1 cellular context compared by ENCODE assay signal in the genomic region with DNA sequence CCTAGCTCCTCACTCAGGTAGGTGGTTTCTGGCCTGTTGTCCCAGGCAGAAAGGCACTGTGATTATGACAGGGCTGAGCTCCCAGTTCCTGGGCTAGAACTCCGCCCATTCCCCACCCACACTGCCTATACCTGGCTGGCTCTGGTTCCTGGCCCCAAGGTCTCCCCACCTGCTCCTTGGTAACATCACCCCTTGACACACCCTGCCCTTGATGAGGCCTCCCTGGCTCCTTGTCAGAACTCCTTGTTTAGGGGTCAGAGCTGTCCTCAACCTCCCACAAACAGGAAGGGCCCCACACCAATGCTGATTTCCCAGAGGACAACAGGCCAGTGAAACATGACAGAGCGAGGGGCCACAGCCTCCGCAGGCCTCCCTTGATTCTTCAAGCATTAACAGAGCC.
TF ChIP-seq lines count a peak whose summit lies in the region.

No MANE protein-coding gene starts in this region.

TF ChIP-seq in H1, 55 proteins besides CTCF, POLR2A, EP300 and RAD21:
- TF ChIP-seq SIRT6 (IDR thresholded peaks at IDR 0.05; ENCODE audit: low read length) (no peak), CEBPB (IDR thresholded peaks at IDR 0.05; ENCODE audit: low read depth, low read length) (no peak), TEAD4 (IDR thresholded peaks at IDR 0.05; ENCODE audit: low read depth, low read length) (no peak), RBBP5 (IDR thresholded peaks at IDR 0.05; ENCODE audit: borderline replicate concordance, low read depth, low read length) (no peak), FOSL1 (IDR thresholded peaks at IDR 0.05; ENCODE audit: insufficient read depth, low read depth, low read length) (no peak), EZH2 (IDR thresholded peaks at IDR 0.05; ENCODE audit: low read depth, low read length, severe bottlenecking) (no peak), SAP30 (IDR thresholded peaks at IDR 0.05; ENCODE audit: insufficient read depth, insufficient replicate concordance, low read length) (no peak), RNF2 (IDR thresholded peaks at IDR 0.05; ENCODE audit: borderline replicate concordance, low read depth, low read length, missing control alignments, poor library complexity, severe bottlenecking) (no peak), SP1 (IDR thresholded peaks at IDR 0.05; ENCODE audit: low read depth, low read length) (no peak), MAFK (IDR thresholded peaks at IDR 0.05; ENCODE audit: low read depth, low read length) (no peak), TCF12 (IDR thresholded peaks at IDR 0.05; ENCODE audit: low read depth, low read length) (no peak), PHF8 (conservative IDR thresholded peaks at IDR 0.05; ENCODE audit: low read depth, low read length) (no peak), KDM1A (IDR thresholded peaks at IDR 0.05; ENCODE audit: borderline replicate concordance, low read length) (no peak), CBX5 (IDR thresholded peaks at IDR 0.05; ENCODE audit: low read depth, low read length) (no peak), CBX8 (IDR thresholded peaks at IDR 0.05; ENCODE audit: borderline replicate concordance, low read depth, low read length) (no peak)
- TF ChIP-seq, protein P1, sequence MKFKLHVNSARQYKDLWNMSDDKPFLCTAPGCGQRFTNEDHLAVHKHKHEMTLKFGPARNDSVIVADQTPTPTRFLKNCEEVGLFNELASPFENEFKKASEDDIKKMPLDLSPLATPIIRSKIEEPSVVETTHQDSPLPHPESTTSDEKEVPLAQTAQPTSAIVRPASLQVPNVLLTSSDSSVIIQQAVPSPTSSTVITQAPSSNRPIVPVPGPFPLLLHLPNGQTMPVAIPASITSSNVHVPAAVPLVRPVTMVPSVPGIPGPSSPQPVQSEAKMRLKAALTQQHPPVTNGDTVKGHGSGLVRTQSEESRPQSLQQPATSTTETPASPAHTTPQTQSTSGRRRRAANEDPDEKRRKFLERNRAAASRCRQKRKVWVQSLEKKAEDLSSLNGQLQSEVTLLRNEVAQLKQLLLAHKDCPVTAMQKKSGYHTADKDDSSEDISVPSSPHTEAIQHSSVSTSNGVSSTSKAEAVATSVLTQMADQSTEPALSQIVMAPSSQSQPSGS (IDR thresholded peaks at IDR 0.05; ENCODE audit: low read length), result no peak
- TF ChIP-seq, protein P2, sequence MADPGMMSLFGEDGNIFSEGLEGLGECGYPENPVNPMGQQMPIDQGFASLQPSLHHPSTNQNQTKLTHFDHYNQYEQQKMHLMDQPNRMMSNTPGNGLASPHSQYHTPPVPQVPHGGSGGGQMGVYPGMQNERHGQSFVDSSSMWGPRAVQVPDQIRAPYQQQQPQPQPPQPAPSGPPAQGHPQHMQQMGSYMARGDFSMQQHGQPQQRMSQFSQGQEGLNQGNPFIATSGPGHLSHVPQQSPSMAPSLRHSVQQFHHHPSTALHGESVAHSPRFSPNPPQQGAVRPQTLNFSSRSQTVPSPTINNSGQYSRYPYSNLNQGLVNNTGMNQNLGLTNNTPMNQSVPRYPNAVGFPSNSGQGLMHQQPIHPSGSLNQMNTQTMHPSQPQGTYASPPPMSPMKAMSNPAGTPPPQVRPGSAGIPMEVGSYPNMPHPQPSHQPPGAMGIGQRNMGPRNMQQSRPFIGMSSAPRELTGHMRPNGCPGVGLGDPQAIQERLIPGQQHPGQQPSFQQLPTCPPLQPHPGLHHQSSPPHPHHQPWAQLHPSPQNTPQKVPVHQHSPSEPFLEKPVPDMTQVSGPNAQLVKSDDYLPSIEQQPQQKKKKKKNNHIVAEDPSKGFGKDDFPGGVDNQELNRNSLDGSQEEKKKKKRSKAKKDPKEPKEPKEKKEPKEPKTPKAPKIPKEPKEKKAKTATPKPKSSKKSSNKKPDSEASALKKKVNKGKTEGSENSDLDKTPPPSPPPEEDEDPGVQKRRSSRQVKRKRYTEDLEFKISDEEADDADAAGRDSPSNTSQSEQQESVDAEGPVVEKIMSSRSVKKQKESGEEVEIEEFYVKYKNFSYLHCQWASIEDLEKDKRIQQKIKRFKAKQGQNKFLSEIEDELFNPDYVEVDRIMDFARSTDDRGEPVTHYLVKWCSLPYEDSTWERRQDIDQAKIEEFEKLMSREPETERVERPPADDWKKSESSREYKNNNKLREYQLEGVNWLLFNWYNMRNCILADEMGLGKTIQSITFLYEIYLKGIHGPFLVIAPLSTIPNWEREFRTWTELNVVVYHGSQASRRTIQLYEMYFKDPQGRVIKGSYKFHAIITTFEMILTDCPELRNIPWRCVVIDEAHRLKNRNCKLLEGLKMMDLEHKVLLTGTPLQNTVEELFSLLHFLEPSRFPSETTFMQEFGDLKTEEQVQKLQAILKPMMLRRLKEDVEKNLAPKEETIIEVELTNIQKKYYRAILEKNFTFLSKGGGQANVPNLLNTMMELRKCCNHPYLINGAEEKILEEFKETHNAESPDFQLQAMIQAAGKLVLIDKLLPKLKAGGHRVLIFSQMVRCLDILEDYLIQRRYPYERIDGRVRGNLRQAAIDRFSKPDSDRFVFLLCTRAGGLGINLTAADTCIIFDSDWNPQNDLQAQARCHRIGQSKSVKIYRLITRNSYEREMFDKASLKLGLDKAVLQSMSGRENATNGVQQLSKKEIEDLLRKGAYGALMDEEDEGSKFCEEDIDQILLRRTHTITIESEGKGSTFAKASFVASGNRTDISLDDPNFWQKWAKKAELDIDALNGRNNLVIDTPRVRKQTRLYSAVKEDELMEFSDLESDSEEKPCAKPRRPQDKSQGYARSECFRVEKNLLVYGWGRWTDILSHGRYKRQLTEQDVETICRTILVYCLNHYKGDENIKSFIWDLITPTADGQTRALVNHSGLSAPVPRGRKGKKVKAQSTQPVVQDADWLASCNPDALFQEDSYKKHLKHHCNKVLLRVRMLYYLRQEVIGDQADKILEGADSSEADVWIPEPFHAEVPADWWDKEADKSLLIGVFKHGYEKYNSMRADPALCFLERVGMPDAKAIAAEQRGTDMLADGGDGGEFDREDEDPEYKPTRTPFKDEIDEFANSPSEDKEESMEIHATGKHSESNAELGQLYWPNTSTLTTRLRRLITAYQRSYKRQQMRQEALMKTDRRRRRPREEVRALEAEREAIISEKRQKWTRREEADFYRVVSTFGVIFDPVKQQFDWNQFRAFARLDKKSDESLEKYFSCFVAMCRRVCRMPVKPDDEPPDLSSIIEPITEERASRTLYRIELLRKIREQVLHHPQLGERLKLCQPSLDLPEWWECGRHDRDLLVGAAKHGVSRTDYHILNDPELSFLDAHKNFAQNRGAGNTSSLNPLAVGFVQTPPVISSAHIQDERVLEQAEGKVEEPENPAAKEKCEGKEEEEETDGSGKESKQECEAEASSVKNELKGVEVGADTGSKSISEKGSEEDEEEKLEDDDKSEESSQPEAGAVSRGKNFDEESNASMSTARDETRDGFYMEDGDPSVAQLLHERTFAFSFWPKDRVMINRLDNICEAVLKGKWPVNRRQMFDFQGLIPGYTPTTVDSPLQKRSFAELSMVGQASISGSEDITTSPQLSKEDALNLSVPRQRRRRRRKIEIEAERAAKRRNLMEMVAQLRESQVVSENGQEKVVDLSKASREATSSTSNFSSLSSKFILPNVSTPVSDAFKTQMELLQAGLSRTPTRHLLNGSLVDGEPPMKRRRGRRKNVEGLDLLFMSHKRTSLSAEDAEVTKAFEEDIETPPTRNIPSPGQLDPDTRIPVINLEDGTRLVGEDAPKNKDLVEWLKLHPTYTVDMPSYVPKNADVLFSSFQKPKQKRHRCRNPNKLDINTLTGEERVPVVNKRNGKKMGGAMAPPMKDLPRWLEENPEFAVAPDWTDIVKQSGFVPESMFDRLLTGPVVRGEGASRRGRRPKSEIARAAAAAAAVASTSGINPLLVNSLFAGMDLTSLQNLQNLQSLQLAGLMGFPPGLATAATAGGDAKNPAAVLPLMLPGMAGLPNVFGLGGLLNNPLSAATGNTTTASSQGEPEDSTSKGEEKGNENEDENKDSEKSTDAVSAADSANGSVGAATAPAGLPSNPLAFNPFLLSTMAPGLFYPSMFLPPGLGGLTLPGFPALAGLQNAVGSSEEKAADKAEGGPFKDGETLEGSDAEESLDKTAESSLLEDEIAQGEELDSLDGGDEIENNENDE (IDR thresholded peaks at IDR 0.05; ENCODE audit: insufficient replicate concordance, low read length), result no peak
